In the genomic region with DNA sequence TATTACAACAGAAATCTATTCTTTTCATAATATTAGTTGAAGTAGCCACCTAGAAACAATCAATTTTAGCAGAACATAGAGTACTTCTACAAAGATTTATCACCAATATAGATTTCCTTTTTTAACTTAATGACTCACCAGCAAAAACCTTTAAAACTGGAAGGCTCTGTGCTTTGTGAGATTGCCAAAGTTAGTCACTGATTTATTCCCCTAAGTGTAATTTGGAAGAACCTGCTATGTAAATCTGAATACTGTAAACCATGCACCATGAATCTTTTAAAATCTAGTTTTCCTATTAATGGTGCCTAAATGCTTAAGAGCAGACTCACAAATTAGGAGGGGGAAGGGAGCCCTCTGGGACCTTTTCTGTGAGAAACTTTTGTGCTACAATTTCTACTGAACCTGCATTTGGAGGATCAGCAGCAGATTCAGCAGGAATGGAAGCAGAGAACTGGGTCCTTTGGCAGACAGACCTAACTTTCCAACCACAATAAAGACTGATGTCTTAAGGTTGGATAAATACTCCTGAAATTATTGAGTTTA, we compare ENCODE assay signal across 14 cellular contexts. TPM values are rescaled to one million over a fixed set of nuclear protein-coding genes. Genes with fewer than 3 reads are reported as not detected.
A peak's percentile ranks its signal among the peaks of the same experiment; 100 is the strongest.
DNase-seq lines count a peak whose midpoint lies in the region; ATAC-seq and TF ChIP-seq lines count a peak whose summit lies in the region.
"Had no signal": no experiment of that assay in that cellular context is flagged by ENCODE, and none has a peak within 500 bp of the region (broad histone marks: within the 10 kb centered on the region; RNA-seq: fewer than 3 reads in every experiment).

No MANE protein-coding gene starts in this region.

- in situ Hi-C loops in astrocyte of the spinal cord (cut with HindIII; ENCODE audit: low sequenced_read_pairs): no loop called here

- peaks cover 5% of the 10 kb centered on the region for H3K27me3 Mint-ChIP-seq in GM23338 (ENCODE audit: insufficient read depth, low read depth, poor library complexity)

- no peaks in the 10 kb centered on the region for H3K36me3 Mint-ChIP-seq in GM23338 (ENCODE audit: low read depth)

- H3K9me2 ChIP-seq in GM23338 (ENCODE audit: insufficient read depth) (no peaks in the 10 kb centered on the region), hepatocyte (replicated peaks; ENCODE audit: insufficient read depth) (no peaks in the 10 kb centered on the region)

- H3K4me1 Mint-ChIP-seq in GM23338: peaks cover 25% of the 10 kb centered on the region

- no peaks in the 10 kb centered on the region for H3K27me3 ChIP-seq in GM23338 (ENCODE audit: insufficient read depth)
- H3K27me3 ChIP-seq in hepatocyte: no peaks in the 10 kb centered on the region
- H3K27me3 ChIP-seq in skeletal muscle satellite cell (ENCODE audit: control insufficient read depth, insufficient read depth, low read length): no peaks in the 10 kb centered on the region
- H3K27me3 ChIP-seq: cardiac muscle cell, MG63, vagina had no signal

- H3K36me3 ChIP-seq in GM23338 (ENCODE audit: insufficient read depth): no peaks in the 10 kb centered on the region
- H3K36me3 ChIP-seq in hepatocyte (replicated peaks; ENCODE audit: insufficient read depth, low read depth): no peaks in the 10 kb centered on the region
- no peaks in the 10 kb centered on the region for H3K36me3 ChIP-seq in skeletal muscle satellite cell (ENCODE audit: insufficient read depth, low read length)
- H3K36me3 ChIP-seq: cardiac muscle cell, MG63, vagina had no signal

- H3F3A ChIP-seq in GM23338 (replicated peaks; ENCODE audit: low read depth): no peaks in the 10 kb centered on the region

- H3K4me3 ChIP-seq in GM23338 (no peak overlapping the region), astrocyte of the spinal cord (ENCODE audit: low read depth, low read length) (no peak overlapping the region), hepatocyte (no peak overlapping the region), skeletal muscle satellite cell (ENCODE audit: low read length) (no peak overlapping the region)
- H3K4me3 ChIP-seq: cardiac muscle cell, MG63, vagina had no signal

- H3K9me3 Mint-ChIP-seq in GM23338: no peaks in the 10 kb centered on the region
- H3K9me3 Mint-ChIP-seq: neural crest cell had no signal

- H4K20me1 ChIP-seq in GM23338 (replicated peaks; ENCODE audit: insufficient read depth) (no peaks in the 10 kb centered on the region), hepatocyte (ENCODE audit: insufficient read depth, poor library complexity, severe bottlenecking) (no peaks in the 10 kb centered on the region)

- ATAC-seq in GM23338 (no peak), HG03457 (IDR thresholded peaks at IDR 0.05; ENCODE audit: unreplicated experiment) (no peak)

- no peak overlapping the region for H3K9ac ChIP-seq in skeletal muscle satellite cell (ENCODE audit: low read depth, low read length)

- H3K4me1 ChIP-seq in GM23338 (ENCODE audit: insufficient read depth) (peaks cover 23% of the 10 kb centered on the region; the same call in 1 of the 2 replicates), hepatocyte (ENCODE audit: insufficient read depth) (peaks cover 16% of the 10 kb centered on the region), skeletal muscle satellite cell (ENCODE audit: control insufficient read depth, insufficient read depth, low read length) (peaks cover 24% of the 10 kb centered on the region)

- H3K4me3 Mint-ChIP-seq in GM23338: no peak overlapping the region
- H3K4me3 Mint-ChIP-seq: neural crest cell had no signal

- H3K27ac ChIP-seq in GM23338 (ENCODE audit: low read depth): no peak overlapping the region
- H3K27ac ChIP-seq in hepatocyte: peak overlapping the region; percentile 46

- H3K79me2 ChIP-seq in GM23338 (replicated peaks; ENCODE audit: insufficient read depth): no peaks in the 10 kb centered on the region
- H3K79me2 ChIP-seq in hepatocyte: no peaks in the 10 kb centered on the region

- no peak overlapping the region for H3K27ac Mint-ChIP-seq in GM23338

- H3K4me2 ChIP-seq in GM23338 (no peak overlapping the region), hepatocyte (no peak overlapping the region), skeletal muscle satellite cell (ENCODE audit: low read length) (peak overlapping the region; percentile 15)

- DNase-seq in GM23338 (ENCODE audit: low spot score) (no peak), astrocyte of the spinal cord (ENCODE audit: low read depth, low spot score) (peak; percentile 73), hepatocyte (ENCODE audit: low spot score) (no peak), Kasumi-1 (lab: John Stamatoyannopoulos, UW) (no peak), NCI-H774 (lab: John Stamatoyannopoulos, UW) (no peak)
- DNase-seq in activated CD4-positive, alpha-beta T cell treated with anti-CD3 and anti-CD28 coated beads for 48 hours: no peak
- DNase-seq: activated CD8-positive, alpha-beta memory T cell treated with anti-CD3 and anti-CD28 coated beads, Interleukin-2, amount 50 U/mL, for 48 hours; DMS53; MG63 had no signal

- no peak for TF ChIP-seq CTCF in GM23338 (conservative IDR thresholded peaks at IDR 0.05; ENCODE audit: low read depth in 2 of 2)
- no peak for TF ChIP-seq CTCF in astrocyte of the spinal cord (IDR thresholded peaks at IDR 0.05; ENCODE audit: low read depth, low read length)
- TF ChIP-seq CTCF in hepatocyte (IDR thresholded peaks at IDR 0.05; ENCODE audit: poor library complexity): no peak

- H2AFZ ChIP-seq in GM23338 (peak overlapping the region; percentile 38; the same call in 1 of the 2 replicates), hepatocyte (no peak overlapping the region)

- H3K9me3 ChIP-seq in hepatocyte (ENCODE audit: low read depth) (no peaks in the 10 kb centered on the region), skeletal muscle satellite cell (replicated peaks; ENCODE audit: low read length) (no peaks in the 10 kb centered on the region)
- H3K9me3 ChIP-seq: MG63, vagina had no signal

TF ChIP-seq in GM23338, 12 proteins besides CTCF, POLR2A, EP300 and RAD21 (continues in another document):
- TF ChIP-seq ZNF114 (CRISPR knock-in tag; IDR thresholded peaks at IDR 0.05): no peak
- no peak for TF ChIP-seq CREB1 (CRISPR knock-in tag; IDR thresholded peaks at IDR 0.05; ENCODE audit: low read depth)

RNA-seq across cellular contexts. Expression of gene PNRC1, which starts 57.7 kb away (rescaled TPM):
- total RNA-seq in GM23338 (2014; rRNA removed; shearing (Covaris generic)): 38.6 and 40.7 TPM in 2 replicates
- polyA plus RNA-seq in GM23338 (2016; fragmentation: Nextera tagmentation; extraction: Ambion mirVana): 33.7 and 35.0 TPM in 2 replicates
- 159 and 181 TPM in 2 replicates for total RNA-seq in hepatocyte
- 226 and 234 TPM in 2 replicates for polyA plus RNA-seq in hepatocyte
- total RNA-seq in skeletal muscle satellite cell (2012; rRNA removed): 50.5 and 54.8 TPM in 2 replicates

RNA-seq across cellular contexts. Expression of gene RNGTT, which starts 59.4 kb away (rescaled TPM):
- total RNA-seq in GM23338 (2014; rRNA removed; shearing (Covaris generic)): 29.2 and 30.7 TPM in 2 replicates
- 10.8 and 11.2 TPM in 2 replicates for polyA plus RNA-seq in GM23338 (2016; fragmentation: Nextera tagmentation; extraction: Ambion mirVana)
- 15.6 and 16.1 TPM in 2 replicates for total RNA-seq in hepatocyte
- polyA plus RNA-seq in hepatocyte: 7.4 and 8.9 TPM in 2 replicates
- total RNA-seq in skeletal muscle satellite cell (2012; rRNA removed): 23.8 and 27.4 TPM in 2 replicates
